ENCODE assay signal across 5 cellular contexts in genomic region chr3:46391526-46391925, GRCh38. TPM values are rescaled to one million over a fixed set of nuclear protein-coding genes. Genes with fewer than 3 reads are reported as not detected.
"Had no signal": no experiment of that assay in that cellular context is flagged by ENCODE, and none has a peak within 500 bp of the region (broad histone marks: within the 10 kb centered on the region; RNA-seq: fewer than 3 reads in every experiment).

No MANE protein-coding gene starts in this region.

RNA-seq across cellular contexts. Expression of gene CCRL2, which starts 15.5 kb away (rescaled TPM):
- total RNA-seq: HepG2 had no signal

RNA-seq across cellular contexts. Expression of gene CCR5, which starts 20.8 kb away (rescaled TPM):
- total RNA-seq: HepG2, HT-29, HT1080, IMR-90, K562 had no signal

RNA-seq across cellular contexts. Expression of gene CCR2, which starts 37.6 kb away (rescaled TPM):
- total RNA-seq: HepG2, HT-29, HT1080, IMR-90, K562 had no signal
